ENCODE assay signal across 13 cellular contexts in the genomic region with DNA sequence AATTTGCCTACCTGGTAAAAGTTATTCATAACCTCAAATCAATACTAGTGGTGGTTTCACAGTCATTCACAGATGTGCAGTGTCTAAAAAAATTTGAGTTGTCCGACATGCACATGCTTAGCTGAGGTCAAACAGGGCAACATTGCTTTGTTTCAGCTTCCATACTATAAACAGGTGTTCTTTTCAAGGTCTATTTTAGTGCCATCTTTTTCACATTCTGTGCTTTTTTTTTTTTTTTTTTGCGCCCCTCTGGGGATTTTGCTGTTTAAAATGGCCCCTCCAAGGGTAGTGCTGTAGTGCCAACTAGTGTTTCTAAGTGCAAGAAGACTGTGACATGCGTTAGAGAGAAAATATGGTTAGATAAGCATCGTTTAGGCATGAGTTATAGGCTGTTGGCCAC. TPM values are rescaled to one million over a fixed set of nuclear protein-coding genes. Genes with fewer than 3 reads are reported as not detected.
DNase-seq lines count a peak whose midpoint lies in the region; ATAC-seq, FAIRE-seq and TF ChIP-seq lines count a peak whose summit lies in the region.
"Had no signal": no experiment of that assay in that cellular context is flagged by ENCODE, and none has a peak within 500 bp of the region (broad histone marks: within the 10 kb centered on the region; RNA-seq: fewer than 3 reads in every experiment).

No MANE protein-coding gene starts in this region.

- peak; percentile 96 for ATAC-seq in GM18861 (IDR thresholded peaks at IDR 0.05; ENCODE audit: unreplicated experiment)
- ATAC-seq in GM21515 (IDR thresholded peaks at IDR 0.05; ENCODE audit: unreplicated experiment): peak; percentile 98
- ATAC-seq in HG03097 (IDR thresholded peaks at IDR 0.05; ENCODE audit: low FRiP score, unreplicated experiment): peak; percentile 80
- no peak for ATAC-seq in memory B cell (ENCODE audit: low read depth)

- no peak overlapping the region for H3K4me3 ChIP-seq in kidney (ENCODE audit: low read length in 2 of 2)

- H3K9ac ChIP-seq in kidney (ENCODE audit: low read length in 2 of 2): no peak overlapping the region

- no peaks in the 10 kb centered on the region for H3K27me3 Mint-ChIP-seq in memory B cell
- H3K27me3 Mint-ChIP-seq: activated naive CD8-positive, alpha-beta T cell had no signal

- DNase-seq in memory B cell (ENCODE audit: low spot score in 2 of 2) (no peak), NCI-H82 treated with DMSO at 0.1 percent for 48 hours (lab: John Stamatoyannopoulos, UW; ENCODE audit: unreplicated experiment) (no peak), amniotic stem cell (lab: John Stamatoyannopoulos, UW) (no peak), kidney (no peak)
- DNase-seq: activated CD4-positive, CD25-positive, alpha-beta regulatory T cell; effector memory CD4-positive, alpha-beta T cell; NCI-H1694 treated with DMSO at 0.1 percent for 48 hours had no signal

- no peak for TF ChIP-seq CTCF in kidney (IDR thresholded peaks at IDR 0.05; ENCODE audit: borderline replicate concordance, extremely low read depth, insufficient read depth)

- H3K4me1 Mint-ChIP-seq in memory B cell: peaks cover 14% of the 10 kb centered on the region

- H3K9me3 Mint-ChIP-seq in memory B cell: no peaks in the 10 kb centered on the region
- H3K9me3 Mint-ChIP-seq: nephron had no signal

- H3K36me3 ChIP-seq in kidney (ENCODE audit: control insufficient read depth in 1 of 2, insufficient read depth in 2 of 2, low read length in 2 of 2): peaks cover 4 to 28% of the 10 kb centered on the region in 2 donors

- no peak for FAIRE-seq in kidney (lab: Jason Lieb, UNC)

- H3K9me3 ChIP-seq in kidney (ENCODE audit: control insufficient read depth in 1 of 2, low read length in 2 of 2): no peaks in the 10 kb centered on the region

- no peak overlapping the region for H3K27ac ChIP-seq in kidney (ENCODE audit: low read depth in 2 of 2, low read length in 2 of 2)
- H3K27ac ChIP-seq: RWPE1 had no signal

- no peaks in the 10 kb centered on the region for H3K4me1 ChIP-seq in kidney (ENCODE audit: control insufficient read depth in 1 of 2, insufficient read depth in 1 of 2, low read depth in 1 of 2, low read length in 2 of 2)

- peak overlapping the region; percentile 82 for H3K27ac Mint-ChIP-seq in memory B cell
- H3K27ac Mint-ChIP-seq: activated naive CD8-positive, alpha-beta T cell; nephron had no signal

- intact Hi-C loops in kidney (cut with DNase I): no loop called here

- H3K36me3 Mint-ChIP-seq in memory B cell: peaks cover 22% of the 10 kb centered on the region
- H3K36me3 Mint-ChIP-seq: activated naive CD8-positive, alpha-beta T cell had no signal

- no peak overlapping the region for H3K4me3 Mint-ChIP-seq in memory B cell
- H3K4me3 Mint-ChIP-seq: activated naive CD8-positive, alpha-beta T cell; nephron had no signal

RNA-seq across cellular contexts. Expression of gene PHAX, which starts 14.5 kb away (rescaled TPM):
- 33.3 TPM for total RNA-seq in kidney
- polyA plus RNA-seq in kidney (ENCODE audit: insufficient read depth, low read depth, low replicate concordance): 23.7 TPM

RNA-seq across cellular contexts. Expression of gene ALDH7A1, which starts 20.3 kb away (rescaled TPM):
- 51.8 TPM for total RNA-seq in kidney
- polyA plus RNA-seq in kidney (ENCODE audit: insufficient read depth, low read depth, low replicate concordance): 184 TPM
